34 cellular contexts compared by ENCODE assay signal in genomic region chr11:46374815-46375214, GRCh38. TPM values are rescaled to one million over a fixed set of nuclear protein-coding genes. Genes with fewer than 3 reads are reported as not detected.
"Had no signal": no experiment of that assay in that cellular context is flagged by ENCODE, and none has a peak within 500 bp of the region (broad histone marks: within the 10 kb centered on the region; RNA-seq: fewer than 3 reads in every experiment).

No MANE protein-coding gene starts in this region.

- H3K27me3 Mint-ChIP-seq: activated CD4-positive, alpha-beta memory T cell treated with anti-CD3 and anti-CD28 coated beads for 36 hours; activated CD4-positive, alpha-beta T cell treated with anti-CD3 and anti-CD28 coated beads for 36 hours; activated CD4-positive, alpha-beta T cell treated with anti-CD3 and anti-CD28 coated beads, Interleukin-2, amount 10 ng/mL, durations not matched to agents 24 days and 14 days; activated CD8-positive, alpha-beta memory T cell treated with anti-CD3 and anti-CD28 coated beads, Interleukin-2, amount 10 ng/mL, durations not matched to agents 7 days and 5 days; activated naive CD8-positive, alpha-beta T cell; activated T-helper 17 cell treated with anti-CD3 and anti-CD28 coated beads, Interleukin-2, amount 50 U/mL, for 72 hours; brain; central memory CD8-positive, alpha-beta T cell; dendritic cell treated with granulocyte-macrophage colony-stimulating factor and Interleukin-4, amounts not matched to agents 40 ng/mL and 50 ng/mL, for 4 days; T-helper 17 cell had no signal

- DNase-seq: activated CD4-positive, alpha-beta memory T cell treated with anti-CD3 and anti-CD28 coated beads for 36 hours; activated CD4-positive, alpha-beta T cell treated with anti-CD3 and anti-CD28 coated beads for 36 hours; activated CD4-positive, alpha-beta T cell treated with anti-CD3 and anti-CD28 coated beads, Interleukin-2, amount 10 ng/mL, durations not matched to agents 24 days and 14 days; activated CD4-positive, CD25-positive, alpha-beta regulatory T cell; activated CD4-positive, CD25-positive, alpha-beta regulatory T cell treated with anti-CD3 and anti-CD28 coated beads, Interleukin-2, amount 50 U/mL, for 72 hours; activated CD8-positive, alpha-beta memory T cell treated with anti-CD3 and anti-CD28 coated beads, Interleukin-2, amount 10 ng/mL, durations not matched to agents 7 days and 5 days; activated CD8-positive, alpha-beta memory T cell treated with anti-CD3 and anti-CD28 coated beads, Interleukin-2, amount 50 U/mL, for 4 hours; activated CD8-positive, alpha-beta T cell treated with anti-CD3 and anti-CD28 coated beads, Interleukin-2, amount 10 ng/mL, durations not matched to agents 7 days and 5 days; activated effector memory CD4-positive, alpha-beta T cell treated with Interleukin-2 at 50 U/mL for 16 hours; activated gamma-delta T cell treated with Interleukin-2 at 50 U/mL for 16 hours; activated naive CD4-positive, alpha-beta T cell treated with anti-CD3 and anti-CD28 coated beads, Interleukin-2, amount 50 U/mL, for 16 hours; activated naive CD4-positive, alpha-beta T cell treated with Interleukin-2 at 50 U/mL for 16 hours; activated T-cell treated with anti-CD3 and anti-CD28 coated beads, Interleukin-2, amount 50 U/mL, for 4 hours; dorsolateral prefrontal cortex; effector memory CD4-positive, alpha-beta T cell; endodermal cell; foreskin keratinocyte; glutamatergic neuron; T-helper 17 cell; T1000 had no signal

- H3K4me3 ChIP-seq: ascending aorta, breast epithelium, coronary artery, dorsolateral prefrontal cortex, gastrocnemius medialis, heart left ventricle had no signal

- H3K9me3 Mint-ChIP-seq: activated CD4-positive, alpha-beta memory T cell treated with anti-CD3 and anti-CD28 coated beads for 36 hours; activated CD4-positive, alpha-beta T cell treated with anti-CD3 and anti-CD28 coated beads, Interleukin-2, amount 10 ng/mL, durations not matched to agents 24 days and 14 days; activated T-cell treated with anti-CD3 and anti-CD28 coated beads, Interleukin-2, amount 50 U/mL, for 4 hours; activated T-helper 17 cell treated with anti-CD3 and anti-CD28 coated beads, Interleukin-2, amount 50 U/mL, for 72 hours; brain; central memory CD8-positive, alpha-beta T cell; dendritic cell treated with granulocyte-macrophage colony-stimulating factor and Interleukin-4, amounts not matched to agents 40 ng/mL and 50 ng/mL, for 4 days; endodermal cell; T-helper 2 cell treated with Interferon-gamma antibody and Interleukin-4, amounts not matched to agents 5 μg/mL and 100 μg/mL, for 36 hours had no signal

- ATAC-seq: activated CD4-positive, alpha-beta T cell treated with anti-CD3 and anti-CD28 coated beads for 36 hours; activated CD8-positive, alpha-beta memory T cell treated with anti-CD3 and anti-CD28 coated beads, Interleukin-2, amount 10 ng/mL, durations not matched to agents 7 days and 5 days; activated CD8-positive, alpha-beta T cell treated with anti-CD3 and anti-CD28 coated beads, Interleukin-2, amount 10 ng/mL, durations not matched to agents 7 days and 5 days; activated T-cell treated with anti-CD3 and anti-CD28 coated beads, Interleukin-2, amount 50 U/mL, for 4 hours; activated T-helper 17 cell treated with anti-CD3 and anti-CD28 coated beads, Interleukin-2, amount 50 U/mL, for 72 hours; esophagus mucosa; foreskin keratinocyte; gastrocnemius medialis; heart left ventricle; T-helper 17 cell had no signal

- H3K4me1 Mint-ChIP-seq: activated CD4-positive, alpha-beta T cell treated with anti-CD3 and anti-CD28 coated beads for 36 hours had no signal

- H3K36me3 Mint-ChIP-seq: activated naive CD8-positive, alpha-beta T cell had no signal

- H3K4me3 Mint-ChIP-seq: activated CD4-positive, alpha-beta memory T cell treated with anti-CD3 and anti-CD28 coated beads for 36 hours; activated CD4-positive, alpha-beta T cell treated with anti-CD3 and anti-CD28 coated beads for 36 hours; activated CD4-positive, alpha-beta T cell treated with anti-CD3 and anti-CD28 coated beads, Interleukin-2, amount 10 ng/mL, durations not matched to agents 24 days and 14 days; activated CD8-positive, alpha-beta memory T cell treated with anti-CD3 and anti-CD28 coated beads, Interleukin-2, amount 10 ng/mL, durations not matched to agents 7 days and 5 days; activated CD8-positive, alpha-beta T cell treated with anti-CD3 and anti-CD28 coated beads, Interleukin-2, amount 10 ng/mL, durations not matched to agents 7 days and 5 days; activated naive CD8-positive, alpha-beta T cell; activated T-cell treated with anti-CD3 and anti-CD28 coated beads, Interleukin-2, amount 50 U/mL, for 4 hours; activated T-helper 17 cell treated with anti-CD3 and anti-CD28 coated beads, Interleukin-2, amount 50 U/mL, for 72 hours; brain; central memory CD8-positive, alpha-beta T cell; dendritic cell treated with granulocyte-macrophage colony-stimulating factor and Interleukin-4, amounts not matched to agents 40 ng/mL and 50 ng/mL, for 4 days; endodermal cell; T-helper 17 cell; T-helper 2 cell treated with Interferon-gamma antibody and Interleukin-4, amounts not matched to agents 5 μg/mL and 100 μg/mL, for 36 hours had no signal

- H3K27ac Mint-ChIP-seq: activated CD4-positive, alpha-beta memory T cell treated with anti-CD3 and anti-CD28 coated beads for 36 hours; activated CD4-positive, alpha-beta T cell treated with anti-CD3 and anti-CD28 coated beads for 36 hours; activated CD4-positive, alpha-beta T cell treated with anti-CD3 and anti-CD28 coated beads, Interleukin-2, amount 10 ng/mL, durations not matched to agents 24 days and 14 days; activated CD8-positive, alpha-beta memory T cell treated with anti-CD3 and anti-CD28 coated beads, Interleukin-2, amount 10 ng/mL, durations not matched to agents 7 days and 5 days; activated CD8-positive, alpha-beta T cell treated with anti-CD3 and anti-CD28 coated beads, Interleukin-2, amount 10 ng/mL, durations not matched to agents 7 days and 5 days; activated naive CD8-positive, alpha-beta T cell; activated T-helper 17 cell treated with anti-CD3 and anti-CD28 coated beads, Interleukin-2, amount 50 U/mL, for 72 hours; brain; dendritic cell treated with granulocyte-macrophage colony-stimulating factor and Interleukin-4, amounts not matched to agents 40 ng/mL and 50 ng/mL, for 4 days; endodermal cell; T-helper 17 cell; T-helper 2 cell treated with Interferon-gamma antibody and Interleukin-4, amounts not matched to agents 5 μg/mL and 100 μg/mL, for 36 hours had no signal

RNA-seq across cellular contexts. Expression of gene CHRM4, which starts 16.8 kb away (rescaled TPM):
- total RNA-seq: activated CD4-positive, alpha-beta memory T cell treated with anti-CD3 and anti-CD28 coated beads for 36 hours; activated CD8-positive, alpha-beta memory T cell treated with anti-CD3 and anti-CD28 coated beads for 36 hours; ascending aorta; epithelial cell of proximal tubule; foreskin keratinocyte; gastrocnemius medialis had no signal
